8 cellular contexts compared by ENCODE assay signal in genomic region chr2:197107291-197108269, GRCh38.
DNase-seq lines count a peak whose midpoint lies in the region; ATAC-seq, FAIRE-seq and TF ChIP-seq lines count a peak whose summit lies in the region.

No MANE protein-coding gene starts in this region.

- intact Hi-C loops in esophagus squamous epithelium (cut with DNase I), result no loop called here

- no peaks in the 10 kb centered on the region for H3K36me3 ChIP-seq in esophagus squamous epithelium
- H3K36me3 ChIP-seq in neural progenitor cell, result no peaks in the 10 kb centered on the region

- H3K27ac Mint-ChIP-seq in neural progenitor cell, result no peak overlapping the region

- no peak for FAIRE-seq in RCC 7860 (lab: Jason Lieb, UNC)

- 67 to 68% methylated on average over 2 of the region's 2 CpGs for WGBS in esophagus squamous epithelium, 2 donors

- H3K4me3 Mint-ChIP-seq in neural progenitor cell, result no peak overlapping the region

- peaks cover 0 to 22% (median 7%) of the 10 kb centered on the region in 3 donors for H3K4me1 ChIP-seq in esophagus squamous epithelium
- peaks cover 3% of the 10 kb centered on the region for H3K4me1 ChIP-seq in neural progenitor cell

- DNase-seq in AG09319 (ENCODE audit: extremely low read depth, low read depth), result peak; percentile 27
- peak; percentile 33 for DNase-seq in NCI-H226
- DNase-seq in esophagus squamous epithelium (lab: John Stamatoyannopoulos, UW), result no peak
- DNase-seq in neural progenitor cell (ENCODE audit: low spot score), result no peak
- no peak for DNase-seq in RCC 7860 (ENCODE audit: low spot score)
- DNase-seq in GM19238 (ENCODE audit: insufficient read length, low spot score), result no peak
- no peak for DNase-seq in globus pallidus (ENCODE audit: low spot score)

- no peaks in the 10 kb centered on the region for H3K9me3 Mint-ChIP-seq in neural progenitor cell

- H3K9me3 ChIP-seq in esophagus squamous epithelium (no peaks in the 10 kb centered on the region), neural progenitor cell (ENCODE audit: low read depth) (no peaks in the 10 kb centered on the region)

- TF ChIP-seq CTCF in AG09319 (IDR thresholded peaks at IDR 0.05; ENCODE audit: low read depth, low read length) (no peak), esophagus squamous epithelium (IDR thresholded peaks at IDR 0.05) (no peak), neural progenitor cell (IDR thresholded peaks at IDR 0.05) (no peak)

- no peaks in the 10 kb centered on the region for H3K79me2 ChIP-seq in neural progenitor cell (ENCODE audit: low read depth)

- no peaks in the 10 kb centered on the region for H3F3A ChIP-seq in neural progenitor cell (ENCODE audit: low read depth)

- no peak for ATAC-seq in HG03457 (IDR thresholded peaks at IDR 0.05; ENCODE audit: unreplicated experiment)

- H3K27me3 ChIP-seq in esophagus squamous epithelium (no peaks in the 10 kb centered on the region), neural progenitor cell (no peaks in the 10 kb centered on the region)

- no peaks in the 10 kb centered on the region for H3K36me3 Mint-ChIP-seq in neural progenitor cell

- TF ChIP-seq POLR2A in esophagus squamous epithelium (IDR thresholded peaks at IDR 0.05), result no peak

- peak overlapping the region; percentile 30 for H2AFZ ChIP-seq in neural progenitor cell (replicated peaks)

- H3K9ac ChIP-seq in neural progenitor cell, result no peak overlapping the region

- H3K27me3 Mint-ChIP-seq in neural progenitor cell (ENCODE audit: insufficient read depth, low read depth), result no peaks in the 10 kb centered on the region

- H3K4me2 ChIP-seq in neural progenitor cell, result no peak overlapping the region

- peak overlapping the region in 3 of 4 donors; percentile 56 to 59 (median 58) for H3K27ac ChIP-seq in esophagus squamous epithelium
- no peak overlapping the region for H3K27ac ChIP-seq in neural progenitor cell

- H4K20me1 ChIP-seq in neural progenitor cell (ENCODE audit: low read depth), result no peaks in the 10 kb centered on the region

- H3K4me1 Mint-ChIP-seq in neural progenitor cell, result peaks cover 15% of the 10 kb centered on the region

- H3K4me3 ChIP-seq in esophagus squamous epithelium, result no peak overlapping the region
- H3K4me3 ChIP-seq in neural progenitor cell, result no peak overlapping the region

Comparison
In these comparisons a context has a peak if more than half of its experiments do, and no peak if none do; other contexts are left out.
1. DNase-seq: peak in AG09319 (single experiment) and NCI-H226 (single experiment); none in esophagus squamous epithelium (single experiment), neural progenitor cell (single experiment), RCC 7860 (single experiment), GM19238 (single experiment) and globus pallidus (single experiment).